19 cellular contexts compared by ENCODE assay signal in genomic region chr2:177076636-177077179, GRCh38.
DNase-seq lines count a peak whose midpoint lies in the region; ATAC-seq and TF ChIP-seq lines count a peak whose summit lies in the region.
"Had no signal": no experiment of that assay in that cellular context is flagged by ENCODE, and none has a peak within 500 bp of the region (broad histone marks: within the 10 kb centered on the region; RNA-seq: fewer than 3 reads in every experiment).

No MANE protein-coding gene starts in this region.

- H3K4me3 ChIP-seq in HCT116 (replicated peaks in 1 of 2; ENCODE audit: low read depth in 1 of 2, low read length in 2 of 2) (no peak overlapping the region), endodermal cell (ENCODE audit: low read length) (no peak overlapping the region), osteoblast (ENCODE audit: insufficient read depth, low read length) (no peak overlapping the region)
- H3K4me3 ChIP-seq: GM23248, MG63 had no signal

- H3K9me3 ChIP-seq in HCT116 (ENCODE audit: control insufficient read depth in 1 of 2, insufficient read depth in 1 of 2, low read depth in 1 of 2, low read length in 2 of 2) (no peaks in the 10 kb centered on the region), endodermal cell (ENCODE audit: control insufficient read depth, low read length) (no peaks in the 10 kb centered on the region), osteoblast (ENCODE audit: low read depth, low read length) (no peaks in the 10 kb centered on the region)
- H3K9me3 ChIP-seq: MG63 had no signal

- intact Hi-C loops in HCT116 (cut with micrococcal nuclease) = no loop called here

- ATAC-seq in HCT116 (peak; percentile 27; the same call in 1 of the 2 replicates), GM21825 (IDR thresholded peaks at IDR 0.05; ENCODE audit: unreplicated experiment) (no peak)

- H3K4me1 Mint-ChIP-seq in endodermal cell = peaks cover 16% of the 10 kb centered on the region

- H3K4me2 ChIP-seq in HCT116 (ENCODE audit: low read length) (no peak overlapping the region), osteoblast (ENCODE audit: insufficient read depth, low read length) (no peak overlapping the region)
- H3K4me2 ChIP-seq: KMS-11 had no signal

- H3K9me3 Mint-ChIP-seq in endodermal cell = no peaks in the 10 kb centered on the region

- H3K79me2 ChIP-seq in HCT116 (ENCODE audit: insufficient read depth, low read length) = no peaks in the 10 kb centered on the region
- no peaks in the 10 kb centered on the region for H3K79me2 ChIP-seq in osteoblast (ENCODE audit: insufficient read depth, low read length)

- H4K20me1 ChIP-seq in HCT116 (ENCODE audit: insufficient read depth) (no peaks in the 10 kb centered on the region), osteoblast (ENCODE audit: insufficient read depth, low read length) (no peaks in the 10 kb centered on the region)

- peaks cover 22% of the 10 kb centered on the region; the same call in 1 of the 2 replicates for H3K27me3 ChIP-seq in HCT116 (ENCODE audit: insufficient read depth, low read length)
- peaks cover 46% of the 10 kb centered on the region for H3K27me3 ChIP-seq in endodermal cell (ENCODE audit: control insufficient read depth, insufficient read depth, low read length, poor library complexity, severe bottlenecking)
- H3K27me3 ChIP-seq in osteoblast (ENCODE audit: insufficient read depth, low read length) = no peaks in the 10 kb centered on the region
- H3K27me3 ChIP-seq: MG63 had no signal

- no TSS peak for BruUV-seq in HCT116 (replicated peaks; lab: Mats Ljungman, UMichigan)

- DNase-seq in HCT116 (ENCODE audit: low read depth, low spot score) = no peak
- DNase-seq in NCI-H2227 (lab: John Stamatoyannopoulos, UW; ENCODE audit: unreplicated experiment) = peak; percentile 13
- DNase-seq in endodermal cell = peak; percentile 78
- peak; percentile 23 for DNase-seq in osteoblast (ENCODE audit: insufficient read length, low spot score, missing footprints)
- DNase-seq in activated naive CD4-positive, alpha-beta T cell treated with Interleukin-2 at 50 U/mL for 16 hours = no peak
- DNase-seq in kidney tubule cell (ENCODE audit: low spot score) = no peak
- DNase-seq: AML-193, Calu3, DMS79 treated with DMSO at 0.1 percent for 48 hours, GDM1, GM23248, MG63, NCI-H1105, NCI-H2029 treated with DMSO at 0.1 percent for 48 hours, NCI-H345, NCI-H82, SIG-M5 had no signal

- H3K4me1 ChIP-seq in HCT116 (ENCODE audit: control insufficient read depth in 1 of 2, insufficient read depth in 2 of 2, low read length in 2 of 2) = no peaks in the 10 kb centered on the region
- H3K4me1 ChIP-seq in endodermal cell (ENCODE audit: control insufficient read depth, insufficient read depth, low read length) = peaks cover 14% of the 10 kb centered on the region
- H3K4me1 ChIP-seq in osteoblast (ENCODE audit: insufficient read depth, low read length) = no peaks in the 10 kb centered on the region

- RAD21 ChIA-PET in HCT116 (lab: Charles Lee; ENCODE audit: low non-redundant PET in 1 of 2, low total read pairs in 2 of 2, uncharacterized antibody in 2 of 2, unreplicated experiment in 2 of 2) = no interaction called here

- no peak overlapping the region for H3K4me3 Mint-ChIP-seq in endodermal cell

- CTCF ChIA-PET in HCT116 (lab: Charles Lee) = no interaction called here

- 52 to 85% methylated on average over 3 to 4 of the region's 4 CpGs for WGBS in endodermal cell (ENCODE audit: insufficient coverage in 1 of 2, insufficient read length in 1 of 2), 2 experiments

- no peak for TF ChIP-seq POLR2A in HCT116 (IDR thresholded peaks at IDR 0.05; ENCODE audit: borderline replicate concordance, extremely low read depth, insufficient read depth, insufficient read length)

- POLR2A ChIA-PET in HCT116 (lab: Charles Lee) = no interaction called here

- H3K36me3 ChIP-seq in HCT116 (ENCODE audit: control insufficient read depth in 1 of 2, insufficient read depth in 2 of 2, low read length in 2 of 2) (no peaks in the 10 kb centered on the region), endodermal cell (ENCODE audit: control insufficient read depth, insufficient read depth, low read length) (no peaks in the 10 kb centered on the region), osteoblast (ENCODE audit: insufficient read depth, low read length) (no peaks in the 10 kb centered on the region)
- H3K36me3 ChIP-seq: MG63 had no signal

- H3K36me3 Mint-ChIP-seq in endodermal cell (ENCODE audit: low read depth) = no peaks in the 10 kb centered on the region

- H3K27me3 Mint-ChIP-seq in endodermal cell (ENCODE audit: insufficient read depth) = peaks cover 23% of the 10 kb centered on the region

- H2AFZ ChIP-seq in HCT116 (ENCODE audit: low read depth, low read length, poor library complexity, severe bottlenecking) (no peak overlapping the region), osteoblast (ENCODE audit: low read length) (no peak overlapping the region)
- H2AFZ ChIP-seq: GM23248 had no signal

- no peak for TF ChIP-seq CTCF in HCT116 (IDR thresholded peaks at IDR 0.05 in 2 of 3, conservative IDR thresholded peaks at IDR 0.05 in 1 of 3; ENCODE audit: borderline replicate concordance in 1 of 3, insufficient read depth in 1 of 3, low read depth in 2 of 3, low read length in 2 of 3)
- TF ChIP-seq CTCF in endodermal cell (conservative IDR thresholded peaks at IDR 0.05) = no peak
- no peak for TF ChIP-seq CTCF in osteoblast (IDR thresholded peaks at IDR 0.05; ENCODE audit: extremely low read depth, low read depth, low read length)

- H3K9me2 ChIP-seq in HCT116 (ENCODE audit: insufficient read depth) = no peaks in the 10 kb centered on the region

- H3K9ac ChIP-seq in HCT116 (ENCODE audit: low read length) = no peak overlapping the region
- no peak overlapping the region for H3K9ac ChIP-seq in endodermal cell (ENCODE audit: extremely low read depth, low read length, poor library complexity, severe bottlenecking)
- H3K9ac ChIP-seq: GM23248, KMS-11 had no signal

- H3K27ac ChIP-seq in HCT116 (ENCODE audit: low read depth, low read length) (no peak overlapping the region), endodermal cell (ENCODE audit: low read depth, low read length) (no peak overlapping the region), osteoblast (ENCODE audit: low read depth, low read length) (no peak overlapping the region)
- H3K27ac ChIP-seq: GM23248, KMS-11 had no signal

- no peak overlapping the region for H3K27ac Mint-ChIP-seq in endodermal cell

- TF ChIP-seq RAD21 in HCT116 (IDR thresholded peaks at IDR 0.05; ENCODE audit: low read depth) = no peak

TF ChIP-seq in HCT116, 20 proteins besides CTCF, POLR2A, EP300 and RAD21 (continues in another document):
- TF ChIP-seq YY1 (IDR thresholded peaks at IDR 0.05; ENCODE audit: extremely low read depth, insufficient replicate concordance, low read depth, low read length) (no peak), CEBPB (IDR thresholded peaks at IDR 0.05; ENCODE audit: low read depth) (no peak), SIN3A (IDR thresholded peaks at IDR 0.05; ENCODE audit: low read depth) (no peak), POLR2AphosphoS5 (IDR thresholded peaks at IDR 0.05; ENCODE audit: low read depth, low read length) (no peak), EZH2 (IDR thresholded peaks at IDR 0.05) (no peak), JUND (IDR thresholded peaks at IDR 0.05) (no peak), TCF7L2 (IDR thresholded peaks at IDR 0.05; ENCODE audit: borderline replicate concordance, extremely low read depth, insufficient read depth, insufficient read length) (no peak), FOSL1 (IDR thresholded peaks at IDR 0.05; ENCODE audit: low read depth) (no peak), SP1 (IDR thresholded peaks at IDR 0.05; ENCODE audit: low read depth) (no peak), EGR1 (IDR thresholded peaks at IDR 0.05; ENCODE audit: low read depth) (no peak), SRF (IDR thresholded peaks at IDR 0.05; ENCODE audit: low read depth) (no peak), EZH2phosphoT487 (IDR thresholded peaks at IDR 0.05; ENCODE audit: borderline replicate concordance) (no peak), ZFX (IDR thresholded peaks at IDR 0.05) (no peak)
- TF ChIP-seq, protein P1, sequence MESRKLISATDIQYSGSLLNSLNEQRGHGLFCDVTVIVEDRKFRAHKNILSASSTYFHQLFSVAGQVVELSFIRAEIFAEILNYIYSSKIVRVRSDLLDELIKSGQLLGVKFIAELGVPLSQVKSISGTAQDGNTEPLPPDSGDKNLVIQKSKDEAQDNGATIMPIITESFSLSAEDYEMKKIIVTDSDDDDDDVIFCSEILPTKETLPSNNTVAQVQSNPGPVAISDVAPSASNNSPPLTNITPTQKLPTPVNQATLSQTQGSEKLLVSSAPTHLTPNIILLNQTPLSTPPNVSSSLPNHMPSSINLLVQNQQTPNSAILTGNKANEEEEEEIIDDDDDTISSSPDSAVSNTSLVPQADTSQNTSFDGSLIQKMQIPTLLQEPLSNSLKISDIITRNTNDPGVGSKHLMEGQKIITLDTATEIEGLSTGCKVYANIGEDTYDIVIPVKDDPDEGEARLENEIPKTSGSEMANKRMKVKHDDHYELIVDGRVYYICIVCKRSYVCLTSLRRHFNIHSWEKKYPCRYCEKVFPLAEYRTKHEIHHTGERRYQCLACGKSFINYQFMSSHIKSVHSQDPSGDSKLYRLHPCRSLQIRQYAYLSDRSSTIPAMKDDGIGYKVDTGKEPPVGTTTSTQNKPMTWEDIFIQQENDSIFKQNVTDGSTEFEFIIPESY (IDR thresholded peaks at IDR 0.05; ENCODE audit: extremely low read depth, insufficient replicate concordance, low read length) = no peak

Comparison
In these comparisons a context has a peak if more than half of its experiments do, and no peak if none do; other contexts are left out.
1. DNase-seq: peak in NCI-H2227 (single experiment), endodermal cell (single experiment) and osteoblast (single experiment); none in HCT116 (single experiment), activated naive CD4-positive, alpha-beta T cell treated with Interleukin-2 at 50 U/mL for 16 hours (single experiment) and kidney tubule cell (single experiment).